ENCODE assay signal across 14 cellular contexts in genomic region chr12:55874465-55874864, GRCh38. TPM values are rescaled to one million over a fixed set of nuclear protein-coding genes. Genes with fewer than 3 reads are reported as not detected.
"Had no signal": no experiment of that assay in that cellular context is flagged by ENCODE, and none has a peak within 500 bp of the region (broad histone marks: within the 10 kb centered on the region; RNA-seq: fewer than 3 reads in every experiment).

No MANE protein-coding gene starts in this region.

- H3K36me3 ChIP-seq: thoracic aorta, WERI-Rb-1 had no signal

- H3K27ac ChIP-seq: epithelial cell of prostate, thoracic aorta, WERI-Rb-1 had no signal

- H3K4me3 ChIP-seq: thoracic aorta had no signal

- H3K9me3 ChIP-seq: thoracic aorta had no signal

- DNase-seq: activated CD4-positive, alpha-beta T cell treated with anti-CD3 and anti-CD28 coated beads for 36 hours; activated CD8-positive, alpha-beta memory T cell treated with anti-CD3 and anti-CD28 coated beads, Interleukin-2, amount 50 U/mL, for 48 hours; activated CD8-positive, alpha-beta T cell treated with anti-CD3 and anti-CD28 coated beads, Interleukin-2, amount 10 ng/mL, durations not matched to agents 7 days and 5 days; activated naive CD4-positive, alpha-beta T cell; activated naive CD8-positive, alpha-beta T cell treated with anti-CD3 and anti-CD28 coated beads, Interleukin-2, amount 50 U/mL, for 24 hours; effector memory CD4-positive, alpha-beta T cell; immature natural killer cell; left colon; stimulated activated CD4-positive, alpha-beta T cell treated with anti-CD3 and anti-CD28 coated beads, Interleukin-4, amount 100 ng/mL, for 1 hour; stimulated activated naive CD8-positive, alpha-beta T cell treated with anti-CD3 and anti-CD28 coated beads, Interleukin-15, amount 100 ng/mL, for 72 hours; T-cell; WERI-Rb-1 had no signal

- ATAC-seq: activated CD4-positive, alpha-beta T cell treated with anti-CD3 and anti-CD28 coated beads for 36 hours; activated CD8-positive, alpha-beta T cell treated with anti-CD3 and anti-CD28 coated beads, Interleukin-2, amount 10 ng/mL, durations not matched to agents 7 days and 5 days; activated naive CD8-positive, alpha-beta T cell treated with anti-CD3 and anti-CD28 coated beads, Interleukin-2, amount 50 U/mL, for 24 hours; left colon; stimulated activated naive CD8-positive, alpha-beta T cell treated with anti-CD3 and anti-CD28 coated beads, Interleukin-15, amount 100 ng/mL, for 72 hours; T-cell had no signal

RNA-seq across cellular contexts. Expression of gene MMP19, which starts 31.7 kb away (rescaled TPM):
- total RNA-seq: activated CD4-positive, alpha-beta T cell treated with anti-CD3 and anti-CD28 coated beads for 36 hours; activated CD8-positive, alpha-beta T cell treated with anti-CD3 and anti-CD28 coated beads, Interleukin-2, amount 10 ng/mL, durations not matched to agents 7 days and 5 days; T-cell had no signal
